ENCODE assay signal across 11 cellular contexts in the genomic region with DNA sequence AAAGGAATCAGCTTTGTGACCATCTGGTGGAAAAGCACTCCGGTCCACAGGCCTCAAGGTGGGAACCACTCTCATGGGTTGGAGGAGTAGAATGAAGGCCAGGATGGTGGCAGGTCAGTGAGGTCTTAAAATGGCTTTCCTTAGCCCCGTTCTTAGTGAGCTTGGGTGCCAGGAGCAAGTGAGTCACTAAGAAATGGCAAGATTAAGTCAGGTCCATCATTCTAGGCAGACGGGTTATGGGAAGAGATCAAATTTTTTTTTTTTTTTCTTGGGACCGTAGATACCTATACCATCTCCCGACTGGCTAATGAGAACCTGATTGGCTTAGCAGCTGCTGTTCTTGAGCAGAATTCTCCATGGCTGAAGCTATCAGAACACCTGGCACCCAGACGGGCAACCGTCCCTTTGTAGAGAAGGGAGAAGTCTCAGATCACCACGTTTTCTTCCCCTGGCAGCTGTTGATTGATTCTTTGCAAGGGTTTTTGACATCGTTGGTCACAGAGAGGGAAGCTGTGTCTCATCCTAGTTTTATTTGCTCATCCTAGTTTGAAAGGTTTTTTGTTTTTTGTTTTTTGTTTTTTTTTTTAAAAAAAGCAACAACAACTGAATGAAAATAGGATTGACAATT.
DNase-seq lines count a peak whose midpoint lies in the region; ATAC-seq and TF ChIP-seq lines count a peak whose summit lies in the region.
"Had no signal": no experiment of that assay in that cellular context is flagged by ENCODE, and none has a peak within 500 bp of the region (broad histone marks: within the 10 kb centered on the region; RNA-seq: fewer than 3 reads in every experiment).

No MANE protein-coding gene starts in this region.

- peak in 1 of 3 donors; percentile 53 for DNase-seq in right cardiac atrium
- no peak for DNase-seq in Right ventricle myocardium superior
- peak; percentile 42 for DNase-seq in WERI-Rb-1
- no peak for DNase-seq in DMS53 treated with DMSO at 0.1 percent for 48 hours (lab: John Stamatoyannopoulos, UW; ENCODE audit: unreplicated experiment)
- no peak for DNase-seq in sigmoid colon
- no peak for DNase-seq in amygdala (lab: John Stamatoyannopoulos, UW)
- no peak for DNase-seq in NCI-H1694 treated with DMSO at 0.1 percent for 48 hours (lab: John Stamatoyannopoulos, UW)
- DNase-seq: activated effector memory CD4-positive, alpha-beta T cell treated with Interleukin-2 at 50 U/mL for 16 hours; cortex of kidney had no signal

- H3K4me1 ChIP-seq in right cardiac atrium (ENCODE audit: control insufficient read depth, insufficient read depth, low read length), result peaks cover 2% of the 10 kb centered on the region
- H3K4me1 ChIP-seq in muscle layer of duodenum (ENCODE audit: control insufficient read depth in 1 of 2, insufficient read depth in 2 of 2, low read length in 2 of 2), result peaks cover 3 to 4% of the 10 kb centered on the region in 2 donors
- H3K4me1 ChIP-seq in sigmoid colon, result peaks cover 0 to 52% (median 33%) of the 10 kb centered on the region in 4 donors

- intact Hi-C loops in right cardiac atrium (cut with DNase I) (no loop called here), Right ventricle myocardium superior (cut with DNase I) (no loop called here), sigmoid colon (cut with DNase I) (loop anchor here (5.0 kb wide), 1 partner anchor 62 kb away; no protein-coding TSS in a partner anchor)

- no peaks in the 10 kb centered on the region for H3K27me3 ChIP-seq in right cardiac atrium (ENCODE audit: control insufficient read depth, insufficient read depth)
- no peaks in the 10 kb centered on the region for H3K27me3 ChIP-seq in WERI-Rb-1 (ENCODE audit: insufficient read depth, low read depth, severe bottlenecking)
- H3K27me3 ChIP-seq in muscle layer of duodenum (ENCODE audit: low read depth, low read length), result no peaks in the 10 kb centered on the region
- H3K27me3 ChIP-seq in sigmoid colon, result no peaks in the 10 kb centered on the region

- H3K36me3 ChIP-seq in WERI-Rb-1, result peaks cover 8% of the 10 kb centered on the region; the same call in 1 of the 2 replicates
- peaks cover 0 to 23% of the 10 kb centered on the region in 2 donors for H3K36me3 ChIP-seq in muscle layer of duodenum (ENCODE audit: control insufficient read depth in 1 of 2, insufficient read depth in 2 of 2, low read length in 2 of 2)
- H3K36me3 ChIP-seq in sigmoid colon, result no peaks in the 10 kb centered on the region

- TF ChIP-seq EP300 in sigmoid colon (IDR thresholded peaks at IDR 0.05), result no peak

- H3K4me3 ChIP-seq in right cardiac atrium (ENCODE audit: low read length) (no peak overlapping the region), WERI-Rb-1 (ENCODE audit: low read depth, low read length) (no peak overlapping the region), muscle layer of duodenum (ENCODE audit: low read depth in 1 of 2, low read length in 2 of 2) (no peak overlapping the region), sigmoid colon (no peak overlapping the region)

- ATAC-seq in right cardiac atrium (no peak), Right ventricle myocardium superior (ENCODE audit: poor library complexity) (no peak)
- ATAC-seq: activated CD4-positive, CD25-positive, alpha-beta regulatory T cell treated with anti-CD3 and anti-CD28 coated beads, Interleukin-2, amount 50 U/mL, for 24 hours had no signal

- no peak for TF ChIP-seq POLR2A in sigmoid colon (IDR thresholded peaks at IDR 0.05)

- TF ChIP-seq CTCF in WERI-Rb-1 (IDR thresholded peaks at IDR 0.05; ENCODE audit: low read depth, low read length) (no peak), sigmoid colon (IDR thresholded peaks at IDR 0.05) (no peak)

- 86% methylated on average over 9 of the region's 9 CpGs for WGBS in right cardiac atrium
- WGBS in sigmoid colon, 2 donors, result 41 to 73% methylated on average over 9 of the region's 9 CpGs

- H3K9me3 ChIP-seq in right cardiac atrium (ENCODE audit: control insufficient read depth, low read length) (no peaks in the 10 kb centered on the region), WERI-Rb-1 (ENCODE audit: severe bottlenecking) (no peaks in the 10 kb centered on the region), muscle layer of duodenum (ENCODE audit: control insufficient read depth in 1 of 2, low read length in 2 of 2) (no peaks in the 10 kb centered on the region), sigmoid colon (no peaks in the 10 kb centered on the region)

- H3K27ac ChIP-seq in right cardiac atrium (ENCODE audit: low read length) (peak overlapping the region; percentile 72), WERI-Rb-1 (peak overlapping the region; percentile 19; the same call in 1 of the 2 replicates), muscle layer of duodenum (ENCODE audit: low read length) (peak overlapping the region; percentile 24), sigmoid colon (peak overlapping the region in 2 of 4 donors; percentile 53 to 65)
